ENCODE assay signal across 31 cellular contexts in genomic region chr15:39275066-39275465, GRCh38.
A peak's percentile ranks its signal among the peaks of the same experiment; 100 is the strongest.
DNase-seq lines count a peak whose midpoint lies in the region; ATAC-seq, FAIRE-seq and TF ChIP-seq lines count a peak whose summit lies in the region.
"Had no signal": no experiment of that assay in that cellular context is flagged by ENCODE, and none has a peak within 500 bp of the region (broad histone marks: within the 10 kb centered on the region; RNA-seq: fewer than 3 reads in every experiment).

No MANE protein-coding gene starts in this region.

- no peak overlapping the region for H2BK20ac ChIP-seq in H1 (ENCODE audit: low read length)

- DNase-seq in NCI-H345 (lab: John Stamatoyannopoulos, UW), result peak; percentile 2
- no peak for DNase-seq in NCI-H345 treated with DMSO at 0.1 percent for 48 hours (lab: John Stamatoyannopoulos, UW; ENCODE audit: unreplicated experiment)
- DNase-seq in HFFc6, result no peak
- DNase-seq in H1 (ENCODE audit: low read depth in 1 of 2, low spot score in 2 of 2), result no peak
- DNase-seq in osteoblast (ENCODE audit: insufficient read length, low spot score, missing footprints), result no peak
- DNase-seq in stimulated activated CD4-positive, alpha-beta T cell treated with anti-CD3 and anti-CD28 coated beads, Interleukin-15, amount 100 ng/mL, for 24 hours, result no peak
- no peak for DNase-seq in vagina (ENCODE audit: extremely low spot score in 2 of 2)
- DNase-seq: activated CD8-positive, alpha-beta memory T cell treated with anti-CD3 and anti-CD28 coated beads, Interleukin-2, amount 50 U/mL, for 48 hours; activated CD8-positive, alpha-beta T cell treated with anti-CD3 and anti-CD28 coated beads for 36 hours; activated naive CD4-positive, alpha-beta T cell treated with anti-CD3 and anti-CD28 coated beads, Interleukin-2, amount 10 ng/mL, durations not matched to agents 7 days and 5 days; AML-193; CD4-positive, alpha-beta T cell; foreskin fibroblast; GM23248; heart left ventricle; NCI-H1417; NCI-H2029; psoas muscle; SK-N-SH; stimulated activated CD4-positive, alpha-beta T cell treated with anti-CD3 and anti-CD28 coated beads, Interleukin-2, amount 100 ng/mL, for 48 hours; T-helper 17 cell; thyroid gland; uterus had no signal

- no peak for ATAC-seq in HG03439 (IDR thresholded peaks at IDR 0.05; ENCODE audit: unreplicated experiment)
- ATAC-seq: activated CD8-positive, alpha-beta T cell treated with anti-CD3 and anti-CD28 coated beads for 36 hours; heart left ventricle; psoas muscle; Right ventricle myocardium inferior; sciatic nerve; T-helper 17 cell had no signal

- H3K36me3 Mint-ChIP-seq in HFFc6 (ENCODE audit: low read depth), result peaks cover 20% of the 10 kb centered on the region
- H3K36me3 Mint-ChIP-seq: activated naive CD4-positive, alpha-beta T cell treated with anti-CD3 and anti-CD28 coated beads, Interleukin-2, amount 10 ng/mL, durations not matched to agents 7 days and 5 days; brain had no signal

- H3K27ac Mint-ChIP-seq in HFFc6, result peak overlapping the region; percentile 97
- H3K27ac Mint-ChIP-seq: activated CD8-positive, alpha-beta T cell treated with anti-CD3 and anti-CD28 coated beads for 36 hours; activated naive CD4-positive, alpha-beta T cell treated with anti-CD3 and anti-CD28 coated beads, Interleukin-2, amount 10 ng/mL, durations not matched to agents 7 days and 5 days; CD4-positive, alpha-beta T cell; dendritic cell treated with granulocyte-macrophage colony-stimulating factor and Interleukin-4, amounts not matched to agents 40 ng/mL and 50 ng/mL, for 4 days; T-helper 17 cell had no signal

- no peaks in the 10 kb centered on the region for H3K79me2 ChIP-seq in H1 (ENCODE audit: control insufficient read depth in 1 of 2, insufficient read depth in 2 of 2, low read length in 2 of 2)
- no peaks in the 10 kb centered on the region for H3K79me2 ChIP-seq in osteoblast (ENCODE audit: insufficient read depth, low read length)

- no peak overlapping the region for H3K4ac ChIP-seq in H1 (replicated peaks; ENCODE audit: insufficient read length, low read depth, low read length)

- TF ChIP-seq EP300 in H1 (IDR thresholded peaks at IDR 0.05; ENCODE audit: borderline replicate concordance in 1 of 2, low read depth in 2 of 2, low read length in 2 of 2), result no peak

- H4K5ac ChIP-seq in H1 (ENCODE audit: insufficient read length, low read depth, low read length), result no peak overlapping the region

- peaks cover 93% of the 10 kb centered on the region for H3K4me1 Mint-ChIP-seq in HFFc6 (ENCODE audit: low read depth)
- H3K4me1 Mint-ChIP-seq: activated naive CD4-positive, alpha-beta T cell treated with anti-CD3 and anti-CD28 coated beads, Interleukin-2, amount 10 ng/mL, durations not matched to agents 7 days and 5 days; T-helper 17 cell had no signal

- no peak overlapping the region for H3K4me3 Mint-ChIP-seq in HFFc6
- H3K4me3 Mint-ChIP-seq: activated CD8-positive, alpha-beta T cell treated with anti-CD3 and anti-CD28 coated beads for 36 hours; activated naive CD4-positive, alpha-beta T cell treated with anti-CD3 and anti-CD28 coated beads, Interleukin-2, amount 10 ng/mL, durations not matched to agents 7 days and 5 days; brain; CD4-positive, alpha-beta T cell; dendritic cell treated with granulocyte-macrophage colony-stimulating factor and Interleukin-4, amounts not matched to agents 40 ng/mL and 50 ng/mL, for 4 days; T-helper 17 cell had no signal

- intact Hi-C loops in vagina (cut with DNase I), result no loop called here

- TF ChIP-seq RAD21 in H1 (IDR thresholded peaks at IDR 0.05 in 1 of 2, conservative IDR thresholded peaks at IDR 0.05 in 1 of 2; ENCODE audit: low read depth in 2 of 2, low read length in 2 of 2), result no peak

- H3K27me3 Mint-ChIP-seq in HFFc6 (ENCODE audit: insufficient read depth), result no peaks in the 10 kb centered on the region
- H3K27me3 Mint-ChIP-seq: activated naive CD4-positive, alpha-beta T cell treated with anti-CD3 and anti-CD28 coated beads, Interleukin-2, amount 10 ng/mL, durations not matched to agents 7 days and 5 days had no signal

- H3K9me3 Mint-ChIP-seq in HFFc6, result no peaks in the 10 kb centered on the region
- H3K9me3 Mint-ChIP-seq: activated CD8-positive, alpha-beta T cell treated with anti-CD3 and anti-CD28 coated beads for 36 hours; activated naive CD4-positive, alpha-beta T cell treated with anti-CD3 and anti-CD28 coated beads, Interleukin-2, amount 10 ng/mL, durations not matched to agents 7 days and 5 days; CD4-positive, alpha-beta T cell; dendritic cell treated with granulocyte-macrophage colony-stimulating factor and Interleukin-4, amounts not matched to agents 40 ng/mL and 50 ng/mL, for 4 days had no signal

- H3K9ac ChIP-seq in H1 (replicated peaks in 1 of 4; ENCODE audit: extremely low read depth in 1 of 4, low read depth in 3 of 4, low read length in 3 of 4), result no peak overlapping the region
- H3K9ac ChIP-seq: GM23248, SK-N-SH had no signal

- H3K4me1 ChIP-seq in H1 (replicated peaks in 1 of 4; ENCODE audit: control insufficient read depth in 3 of 4, insufficient read depth in 4 of 4, low read length in 3 of 4) (no peaks in the 10 kb centered on the region; a peak in 1 of 7 replicates), osteoblast (ENCODE audit: insufficient read depth, low read length) (peaks cover 47% of the 10 kb centered on the region), vagina (no peaks in the 10 kb centered on the region)
- H3K4me1 ChIP-seq: psoas muscle, thyroid gland, uterus had no signal

- no peak overlapping the region for H2BK15ac ChIP-seq in H1 (ENCODE audit: low read length)

- H3K4me2 ChIP-seq in H1 (ENCODE audit: insufficient read depth in 1 of 2, low read depth in 2 of 2, low read length in 2 of 2) (no peak overlapping the region), osteoblast (ENCODE audit: insufficient read depth, low read length) (no peak overlapping the region)
- H3K4me2 ChIP-seq: SK-N-SH had no signal

- H3K23ac ChIP-seq in H1 (ENCODE audit: insufficient read length), result no peak overlapping the region

- CTCF ChIA-PET in H1 (lab: Charles Lee; ENCODE audit: partially characterized antibody), result interaction anchor here (0.8 kb wide), 1 partner anchor 20 kb away, joined by 3 read pairs; no protein-coding TSS in a partner anchor

- H4K20me1 ChIP-seq in H1 (replicated peaks in 1 of 2; ENCODE audit: control insufficient read depth in 1 of 2, insufficient read depth in 2 of 2, low read length in 2 of 2) (no peaks in the 10 kb centered on the region), osteoblast (ENCODE audit: insufficient read depth, low read length) (no peaks in the 10 kb centered on the region)

- no peak for FAIRE-seq in H1 (lab: Jason Lieb, UNC)
- FAIRE-seq: endometrium, GM12892 had no signal

- TF ChIP-seq CTCF in HFFc6 (IDR thresholded peaks at IDR 0.05) (no peak), H1 (IDR thresholded peaks at IDR 0.05; ENCODE audit: control extremely low read depth in 1 of 3, insufficient read depth in 1 of 3, low read depth in 1 of 3, low read length in 3 of 3) (no peak), osteoblast (IDR thresholded peaks at IDR 0.05; ENCODE audit: extremely low read depth, low read depth, low read length) (no peak), vagina (IDR thresholded peaks at IDR 0.05) (no peak)

- no peaks in the 10 kb centered on the region for H3K23me2 ChIP-seq in H1 (ENCODE audit: low read depth, low read length)

- H3K14ac ChIP-seq in H1 (ENCODE audit: insufficient read length), result no peak overlapping the region

- peak overlapping the region; percentile 51 for H2BK120ac ChIP-seq in H1 (replicated peaks; ENCODE audit: low read depth, low read length)

- no peak overlapping the region for H2AK5ac ChIP-seq in H1 (ENCODE audit: low read depth, low read length)

- H3K4me3 ChIP-seq in H1 (ENCODE audit: extremely low read depth in 1 of 4, insufficient read depth in 2 of 4, low read depth in 3 of 4, low read length in 4 of 4) (no peak overlapping the region), osteoblast (ENCODE audit: insufficient read depth, low read length) (no peak overlapping the region), vagina (no peak overlapping the region)
- H3K4me3 ChIP-seq: esophagus muscularis mucosa, GM23248, heart left ventricle, psoas muscle, thyroid gland, uterus had no signal

- no peak overlapping the region for H2BK5ac ChIP-seq in H1 (ENCODE audit: low read depth, low read length)

- 0 out of 2 replicates have a peak overlapping the region, but pooled peaks have one; percentile 35 for H2BK12ac ChIP-seq in H1 (ENCODE audit: low read depth, low read length)

- H3K79me1 ChIP-seq in H1 (ENCODE audit: low read depth, low read length), result no peaks in the 10 kb centered on the region

- H2AFZ ChIP-seq in H1 (ENCODE audit: low read length), result peak overlapping the region; percentile 89
- H2AFZ ChIP-seq in osteoblast (ENCODE audit: low read length), result no peak overlapping the region
- H2AFZ ChIP-seq: GM23248 had no signal

- no peak overlapping the region for H3K18ac ChIP-seq in H1 (ENCODE audit: extremely low read depth, low read length)

- H3K9me3 ChIP-seq in H1 (ENCODE audit: insufficient read depth in 2 of 2, low read depth in 1 of 2, low read length in 1 of 2), result no peaks in the 10 kb centered on the region
- no peaks in the 10 kb centered on the region for H3K9me3 ChIP-seq in osteoblast (ENCODE audit: low read depth, low read length)
- H3K9me3 ChIP-seq in vagina, result no peaks in the 10 kb centered on the region
- H3K9me3 ChIP-seq: esophagus muscularis mucosa, heart left ventricle, psoas muscle, SK-N-SH, thyroid gland, uterus had no signal

- H3K36me3 ChIP-seq in H1 (ENCODE audit: control insufficient read depth in 2 of 4, insufficient read depth in 4 of 4, low read length in 3 of 4), result no peaks in the 10 kb centered on the region
- H3K36me3 ChIP-seq in osteoblast (ENCODE audit: insufficient read depth, low read length), result no peaks in the 10 kb centered on the region
- no peaks in the 10 kb centered on the region for H3K36me3 ChIP-seq in vagina
- H3K36me3 ChIP-seq: esophagus muscularis mucosa, heart left ventricle, thyroid gland, uterus had no signal

- H4K8ac ChIP-seq in H1 (ENCODE audit: extremely low read depth, insufficient read depth, low read length), result peak overlapping the region; percentile 87; the same call in 1 of the 2 replicates

- no peak overlapping the region for H4K91ac ChIP-seq in H1 (replicated peaks; ENCODE audit: insufficient read length, low read length)

- POLR2A ChIA-PET in H1 (lab: Charles Lee; ENCODE audit: partially characterized antibody), result no interaction called here

- 89% methylated on average over 3 of the region's 3 CpGs; no CpG with 5 or more reads in 1 of the 2 experiments for WGBS in H1 (ENCODE audit: extremely low coverage in 1 of 2, insufficient coverage in 1 of 2, insufficient read length in 1 of 2, insufficient replicate concordance in 2 of 2, low coverage in 1 of 2, low lambda C conversion rate in 2 of 2, missing lambda C conversion rate in 1 of 2), 2 experiments

- H3K27ac ChIP-seq in H1 (ENCODE audit: low read depth, low read length), result no peak overlapping the region
- H3K27ac ChIP-seq in osteoblast (ENCODE audit: low read depth, low read length), result peak overlapping the region; percentile 75
- no peak overlapping the region for H3K27ac ChIP-seq in vagina
- H3K27ac ChIP-seq: esophagus muscularis mucosa, heart left ventricle, psoas muscle, thyroid gland, uterus had no signal

- H3K56ac ChIP-seq in H1 (replicated peaks; ENCODE audit: insufficient read length, low read depth, low read length), result no peak overlapping the region

- no peak for TF ChIP-seq POLR2A in H1 (IDR thresholded peaks at IDR 0.05; ENCODE audit: control extremely low read depth in 1 of 2, low read depth in 2 of 2, low read length in 2 of 2)
- TF ChIP-seq POLR2A in vagina (IDR thresholded peaks at IDR 0.05), result no peak

- H3K27me3 ChIP-seq in H1 (replicated peaks in 1 of 4; ENCODE audit: control insufficient read depth in 3 of 4, extremely low read depth in 1 of 4, insufficient read depth in 3 of 4, low read length in 3 of 4) (no peaks in the 10 kb centered on the region), osteoblast (ENCODE audit: insufficient read depth, low read length) (no peaks in the 10 kb centered on the region), vagina (no peaks in the 10 kb centered on the region)
- H3K27me3 ChIP-seq: esophagus muscularis mucosa, heart left ventricle, thyroid gland, uterus had no signal
